In the genomic region with DNA sequence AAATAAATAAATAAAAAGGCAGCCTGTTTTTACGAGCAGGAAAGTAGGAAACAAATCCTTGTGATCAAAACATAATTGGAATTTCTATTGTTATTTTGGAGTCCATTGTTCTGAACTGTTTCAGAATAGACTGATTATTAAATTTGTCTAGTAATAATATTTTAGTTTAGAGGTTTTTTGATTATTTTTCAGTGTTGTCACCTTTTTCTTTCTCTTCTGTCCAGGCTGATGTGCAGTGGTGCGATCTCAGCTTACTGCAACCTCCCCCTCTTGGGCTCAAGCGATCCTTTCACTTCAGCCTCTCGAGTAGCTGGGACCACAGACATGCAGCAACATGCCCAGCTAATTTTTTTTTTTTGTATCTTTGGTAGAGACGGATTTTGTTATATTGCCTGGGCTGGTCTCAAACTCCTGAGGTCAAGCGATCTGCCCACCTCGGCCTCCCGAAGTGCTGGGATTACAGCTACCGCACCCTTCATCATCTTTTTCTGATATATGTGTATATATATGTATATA, we compare ENCODE assay signal across 24 cellular contexts. TPM values are rescaled to one million over a fixed set of nuclear protein-coding genes. Genes with fewer than 3 reads are reported as not detected.
DNase-seq lines count a peak whose midpoint lies in the region; ATAC-seq and TF ChIP-seq lines count a peak whose summit lies in the region.
"Had no signal": no experiment of that assay in that cellular context is flagged by ENCODE, and none has a peak within 500 bp of the region (broad histone marks: within the 10 kb centered on the region; RNA-seq: fewer than 3 reads in every experiment).

No MANE protein-coding gene starts in this region.

- DNase-seq in activated T-cell treated with anti-CD3 and anti-CD28 coated beads, Interleukin-2, amount 50 U/mL, for 72 hours = no peak
- DNase-seq in activated T-cell treated with anti-CD3 and anti-CD28 coated beads for 4 hours (no peak), globus pallidus (ENCODE audit: low spot score) (peak; percentile 52), superior temporal gyrus (ENCODE audit: extremely low spot score) (peak; percentile 24), hepatocyte (ENCODE audit: low spot score) (no peak), right lobe of liver (no peak)
- DNase-seq: activated CD4-positive, alpha-beta T cell treated with anti-CD3 and anti-CD28 coated beads for 36 hours; activated naive CD4-positive, alpha-beta T cell treated with anti-CD3 and anti-CD28 coated beads for 36 hours; activated T-cell treated with anti-CD3 and anti-CD28 coated beads, Interleukin-2, amount 50 U/mL, for 48 hours; GDM1; mesenchymal stem cell; MM.1S; naive B cell; NCI-H446; occipital lobe; T-helper 17 cell; uterus had no signal

- no peak overlapping the region for H3K9ac ChIP-seq in OCI-LY1 (ENCODE audit: low read length)

- H3K9me2 ChIP-seq in OCI-LY1 (ENCODE audit: low read depth, low read length) (no peaks in the 10 kb centered on the region), hepatocyte (replicated peaks; ENCODE audit: insufficient read depth) (no peaks in the 10 kb centered on the region)

- 78% methylated on average over 9 of the region's 9 CpGs for WGBS in hepatocyte (ENCODE audit: low lambda C conversion rate, missing lambda C conversion rate)
- WGBS in right lobe of liver (ENCODE audit: insufficient coverage, low coverage, low lambda C conversion rate, missing lambda C conversion rate) = 87% methylated on average over 6 of the region's 9 CpGs

- H2AFZ ChIP-seq in OCI-LY1 (ENCODE audit: low read length) = no peak overlapping the region
- no peak overlapping the region for H2AFZ ChIP-seq in hepatocyte

- H3K4me1 ChIP-seq in OCI-LY1 (ENCODE audit: insufficient read depth, low read length, severe bottlenecking) (peaks cover 19% of the 10 kb centered on the region), hepatocyte (ENCODE audit: insufficient read depth) (no peaks in the 10 kb centered on the region), right lobe of liver (peaks cover 0 to 26% (median 11%) of the 10 kb centered on the region in 4 donors)
- H3K4me1 ChIP-seq: uterus had no signal

- H3K36me3 ChIP-seq in OCI-LY1 (ENCODE audit: insufficient read depth, low read length) = no peaks in the 10 kb centered on the region; the same call in 1 of the 2 replicates
- H3K36me3 ChIP-seq in hepatocyte (replicated peaks; ENCODE audit: insufficient read depth, low read depth) = no peaks in the 10 kb centered on the region
- no peaks in the 10 kb centered on the region for H3K36me3 ChIP-seq in right lobe of liver
- H3K36me3 ChIP-seq: uterus had no signal

- H3K79me2 ChIP-seq in OCI-LY1 (ENCODE audit: insufficient read depth, low read length) (no peaks in the 10 kb centered on the region), hepatocyte (no peaks in the 10 kb centered on the region)

- H3K27me3 Mint-ChIP-seq in activated T-cell treated with anti-CD3 and anti-CD28 coated beads, Interleukin-2, amount 50 U/mL, for 72 hours (ENCODE audit: low read depth) = no peaks in the 10 kb centered on the region
- H3K27me3 Mint-ChIP-seq: activated CD4-positive, alpha-beta T cell treated with anti-CD3 and anti-CD28 coated beads for 36 hours; B cell; dendritic cell treated with granulocyte-macrophage colony-stimulating factor and Interleukin-4, amounts not matched to agents 40 ng/mL and 50 ng/mL, for 4 days; naive B cell; T-helper 17 cell had no signal

- peak overlapping the region; percentile 81 for H3K27ac Mint-ChIP-seq in activated T-cell treated with anti-CD3 and anti-CD28 coated beads, Interleukin-2, amount 50 U/mL, for 72 hours
- H3K27ac Mint-ChIP-seq: activated CD4-positive, alpha-beta T cell treated with anti-CD3 and anti-CD28 coated beads for 36 hours; activated naive CD4-positive, alpha-beta T cell treated with anti-CD3 and anti-CD28 coated beads for 36 hours; B cell; dendritic cell treated with granulocyte-macrophage colony-stimulating factor and Interleukin-4, amounts not matched to agents 40 ng/mL and 50 ng/mL, for 4 days had no signal

- H3K9me3 ChIP-seq in OCI-LY1 (ENCODE audit: low read length) (no peaks in the 10 kb centered on the region), hepatocyte (ENCODE audit: low read depth) (no peaks in the 10 kb centered on the region), right lobe of liver (no peaks in the 10 kb centered on the region)
- H3K9me3 ChIP-seq: uterus had no signal

- H3F3A ChIP-seq in OCI-LY1 (ENCODE audit: insufficient read depth, low read length) = no peaks in the 10 kb centered on the region

- ATAC-seq in activated T-cell treated with anti-CD3 and anti-CD28 coated beads, Interleukin-2, amount 50 U/mL, for 72 hours (replicated peaks in 1 of 2) = no peak
- ATAC-seq in right lobe of liver = no peak
- ATAC-seq in HG02938 (IDR thresholded peaks at IDR 0.05; ENCODE audit: unreplicated experiment) = no peak
- ATAC-seq: activated CD4-positive, alpha-beta T cell treated with anti-CD3 and anti-CD28 coated beads for 36 hours; K562; T-helper 17 cell had no signal

- no peaks in the 10 kb centered on the region for H4K20me1 ChIP-seq in OCI-LY1 (ENCODE audit: insufficient read depth, low read length)
- H4K20me1 ChIP-seq in hepatocyte (ENCODE audit: insufficient read depth, poor library complexity, severe bottlenecking) = no peaks in the 10 kb centered on the region

- H3K27ac ChIP-seq in OCI-LY1 (ENCODE audit: low read depth, low read length, poor library complexity, severe bottlenecking) (peak overlapping the region; percentile 1), hepatocyte (no peak overlapping the region), right lobe of liver (no peak overlapping the region)
- H3K27ac ChIP-seq: SK-N-MC, skin epidermis, uterus had no signal

- no peaks in the 10 kb centered on the region for H3K9me3 Mint-ChIP-seq in activated T-cell treated with anti-CD3 and anti-CD28 coated beads, Interleukin-2, amount 50 U/mL, for 72 hours
- H3K9me3 Mint-ChIP-seq: activated naive CD4-positive, alpha-beta T cell treated with anti-CD3 and anti-CD28 coated beads for 36 hours; dendritic cell treated with granulocyte-macrophage colony-stimulating factor and Interleukin-4, amounts not matched to agents 40 ng/mL and 50 ng/mL, for 4 days; naive B cell had no signal

- no peak for TF ChIP-seq POLR2A in right lobe of liver (IDR thresholded peaks at IDR 0.05)

- no peak for TF ChIP-seq CTCF in OCI-LY1 (IDR thresholded peaks at IDR 0.05; ENCODE audit: low read length)
- no peak for TF ChIP-seq CTCF in hepatocyte (IDR thresholded peaks at IDR 0.05; ENCODE audit: poor library complexity)
- no peak for TF ChIP-seq CTCF in right lobe of liver (IDR thresholded peaks at IDR 0.05)

- peaks cover 17% of the 10 kb centered on the region for H3K4me1 Mint-ChIP-seq in activated T-cell treated with anti-CD3 and anti-CD28 coated beads, Interleukin-2, amount 50 U/mL, for 72 hours (ENCODE audit: low read depth)

- intact Hi-C loops in right lobe of liver (cut with DNase I) = no loop called here

- H3K4me3 ChIP-seq in OCI-LY1 (ENCODE audit: low read depth, low read length, poor library complexity, severe bottlenecking) (no peak overlapping the region), hepatocyte (no peak overlapping the region), right lobe of liver (no peak overlapping the region)
- H3K4me3 ChIP-seq: K562, SK-N-MC, skin epidermis, uterus had no signal

- no peaks in the 10 kb centered on the region for H3K27me3 ChIP-seq in OCI-LY1 (ENCODE audit: insufficient read depth, low read length)
- H3K27me3 ChIP-seq in hepatocyte = no peaks in the 10 kb centered on the region
- no peaks in the 10 kb centered on the region for H3K27me3 ChIP-seq in right lobe of liver
- H3K27me3 ChIP-seq: uterus had no signal

- H3K4me3 Mint-ChIP-seq in activated T-cell treated with anti-CD3 and anti-CD28 coated beads, Interleukin-2, amount 50 U/mL, for 72 hours = no peak overlapping the region
- H3K4me3 Mint-ChIP-seq: activated CD4-positive, alpha-beta T cell treated with anti-CD3 and anti-CD28 coated beads for 36 hours; activated naive CD4-positive, alpha-beta T cell treated with anti-CD3 and anti-CD28 coated beads for 36 hours; B cell; dendritic cell treated with granulocyte-macrophage colony-stimulating factor and Interleukin-4, amounts not matched to agents 40 ng/mL and 50 ng/mL, for 4 days; naive B cell had no signal

- H3K4me2 ChIP-seq in OCI-LY1 (ENCODE audit: low read length) (no peak overlapping the region), hepatocyte (no peak overlapping the region)

- H3K36me3 Mint-ChIP-seq in activated T-cell treated with anti-CD3 and anti-CD28 coated beads, Interleukin-2, amount 50 U/mL, for 72 hours (ENCODE audit: insufficient read depth in 2 of 2) = peaks cover 0 to 6% of the 10 kb centered on the region in 2 donors

RNA-seq across cellular contexts. Expression of a gene that starts 38.0 kb away (rescaled TPM):
- 10 to 100 TPM; 26.7 to 37.3 TPM for total RNA-seq in activated T-cell treated with anti-CD3 and anti-CD28 coated beads, Interleukin-2, amount 50 U/mL, for 72 hours
- total RNA-seq in hepatocyte (13.3 and 15.1 TPM in 2 replicates), right lobe of liver (10 to 100 TPM; 25.6 to 35.7 (median 30.3) TPM)
- polyA plus RNA-seq in hepatocyte = 7.7 and 11.7 TPM in 2 replicates

Comparison
In these comparisons a context has a peak if more than half of its experiments do, and no peak if none do; other contexts are left out.
1. DNase-seq: peak in globus pallidus (single experiment) and superior temporal gyrus (single experiment); none in activated T-cell treated with anti-CD3 and anti-CD28 coated beads, Interleukin-2, amount 50 U/mL, for 72 hours (0 of 2), activated T-cell treated with anti-CD3 and anti-CD28 coated beads for 4 hours (single experiment), hepatocyte (single experiment) and right lobe of liver (0 of 3).